1 cellular context compared by ENCODE assay signal in the genomic region with DNA sequence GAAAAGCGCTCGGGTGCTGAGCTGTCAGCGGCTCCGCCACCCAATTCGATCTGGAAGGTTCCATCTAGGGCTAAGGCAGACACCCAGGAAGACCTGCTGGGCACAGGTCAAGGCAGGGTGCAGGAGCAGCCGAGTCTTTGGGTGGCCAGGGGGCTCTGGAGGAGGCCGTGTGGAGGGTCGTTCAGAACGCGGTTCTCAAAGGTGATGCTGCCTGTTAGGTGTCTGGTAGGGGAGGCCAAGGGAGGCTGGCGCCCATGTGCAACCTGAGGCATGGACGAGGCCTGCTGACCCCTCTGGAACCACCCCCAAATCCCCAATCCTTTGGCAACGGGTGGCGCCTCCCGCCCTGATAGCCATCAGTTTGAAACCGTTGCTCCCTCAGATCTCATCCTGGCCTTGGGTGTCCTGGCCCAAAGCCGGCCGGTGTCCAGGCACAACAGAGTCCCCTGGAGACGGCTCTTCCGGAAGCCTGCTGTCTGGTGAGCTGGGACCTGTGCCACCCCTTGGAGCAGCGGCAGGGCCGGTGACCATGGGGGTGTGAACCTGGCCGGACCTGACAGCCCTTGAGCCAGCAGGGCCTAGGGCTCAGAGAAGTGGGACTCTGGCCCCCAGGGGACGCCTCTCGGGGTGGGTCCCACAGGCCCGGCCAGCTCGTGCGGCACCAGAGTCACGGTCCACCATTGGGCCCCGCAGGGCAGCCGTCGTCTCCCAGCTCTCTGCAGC.
TF ChIP-seq lines count a peak whose summit lies in the region.

No MANE protein-coding gene starts in this region.

TF ChIP-seq in GM12878, 131 proteins besides CTCF, POLR2A, EP300 and RAD21:
- no peak for TF ChIP-seq HDAC6 (IDR thresholded peaks at IDR 0.05; ENCODE audit: unreplicated experiment)
- TF ChIP-seq MXI1 (IDR thresholded peaks at IDR 0.05; ENCODE audit: low read depth, low read length): no peak
- no peak for TF ChIP-seq CREB1 (IDR thresholded peaks at IDR 0.05; ENCODE audit: low read depth)
- TF ChIP-seq USF2 (IDR thresholded peaks at IDR 0.05; ENCODE audit: borderline replicate concordance, low read depth, low read length): no peak
- no peak for TF ChIP-seq ATF2 (IDR thresholded peaks at IDR 0.05; ENCODE audit: low read length)
- TF ChIP-seq NFIC (IDR thresholded peaks at IDR 0.05; ENCODE audit: low read depth, low read length): no peak
- no peak for TF ChIP-seq ZBTB11 (CRISPR knock-in tag; IDR thresholded peaks at IDR 0.05)
- TF ChIP-seq, protein P1, sequence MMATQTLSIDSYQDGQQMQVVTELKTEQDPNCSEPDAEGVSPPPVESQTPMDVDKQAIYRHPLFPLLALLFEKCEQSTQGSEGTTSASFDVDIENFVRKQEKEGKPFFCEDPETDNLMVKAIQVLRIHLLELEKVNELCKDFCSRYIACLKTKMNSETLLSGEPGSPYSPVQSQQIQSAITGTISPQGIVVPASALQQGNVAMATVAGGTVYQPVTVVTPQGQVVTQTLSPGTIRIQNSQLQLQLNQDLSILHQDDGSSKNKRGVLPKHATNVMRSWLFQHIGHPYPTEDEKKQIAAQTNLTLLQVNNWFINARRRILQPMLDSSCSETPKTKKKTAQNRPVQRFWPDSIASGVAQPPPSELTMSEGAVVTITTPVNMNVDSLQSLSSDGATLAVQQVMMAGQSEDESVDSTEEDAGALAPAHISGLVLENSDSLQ (IDR thresholded peaks at IDR 0.05): no peak
- TF ChIP-seq, protein P2, sequence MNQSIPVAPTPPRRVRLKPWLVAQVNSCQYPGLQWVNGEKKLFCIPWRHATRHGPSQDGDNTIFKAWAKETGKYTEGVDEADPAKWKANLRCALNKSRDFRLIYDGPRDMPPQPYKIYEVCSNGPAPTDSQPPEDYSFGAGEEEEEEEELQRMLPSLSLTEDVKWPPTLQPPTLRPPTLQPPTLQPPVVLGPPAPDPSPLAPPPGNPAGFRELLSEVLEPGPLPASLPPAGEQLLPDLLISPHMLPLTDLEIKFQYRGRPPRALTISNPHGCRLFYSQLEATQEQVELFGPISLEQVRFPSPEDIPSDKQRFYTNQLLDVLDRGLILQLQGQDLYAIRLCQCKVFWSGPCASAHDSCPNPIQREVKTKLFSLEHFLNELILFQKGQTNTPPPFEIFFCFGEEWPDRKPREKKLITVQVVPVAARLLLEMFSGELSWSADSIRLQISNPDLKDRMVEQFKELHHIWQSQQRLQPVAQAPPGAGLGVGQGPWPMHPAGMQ (IDR thresholded peaks at IDR 0.05; ENCODE audit: borderline replicate concordance): no peak
- TF ChIP-seq CBX3 (IDR thresholded peaks at IDR 0.05; ENCODE audit: borderline replicate concordance, low read depth): no peak
- TF ChIP-seq KDM1A (IDR thresholded peaks at IDR 0.05; ENCODE audit: borderline replicate concordance): no peak
- no peak for TF ChIP-seq SPI1 (IDR thresholded peaks at IDR 0.05; ENCODE audit: borderline replicate concordance, insufficient read depth, low read depth, low read length)
- no peak for TF ChIP-seq DPF2 (IDR thresholded peaks at IDR 0.05)
- TF ChIP-seq SREBF2 (IDR thresholded peaks at IDR 0.05; ENCODE audit: low read length): no peak
- TF ChIP-seq PML (IDR thresholded peaks at IDR 0.05; ENCODE audit: low read length): no peak
- no peak for TF ChIP-seq POU2F2 (IDR thresholded peaks at IDR 0.05; ENCODE audit: borderline replicate concordance, low read depth, low read length)
- TF ChIP-seq SREBF1 (IDR thresholded peaks at IDR 0.05; ENCODE audit: low read length): no peak
TF ChIP-seq in GM12878: peak in this region for 0.
